ENCODE assay signal across 19 cellular contexts in the genomic region with DNA sequence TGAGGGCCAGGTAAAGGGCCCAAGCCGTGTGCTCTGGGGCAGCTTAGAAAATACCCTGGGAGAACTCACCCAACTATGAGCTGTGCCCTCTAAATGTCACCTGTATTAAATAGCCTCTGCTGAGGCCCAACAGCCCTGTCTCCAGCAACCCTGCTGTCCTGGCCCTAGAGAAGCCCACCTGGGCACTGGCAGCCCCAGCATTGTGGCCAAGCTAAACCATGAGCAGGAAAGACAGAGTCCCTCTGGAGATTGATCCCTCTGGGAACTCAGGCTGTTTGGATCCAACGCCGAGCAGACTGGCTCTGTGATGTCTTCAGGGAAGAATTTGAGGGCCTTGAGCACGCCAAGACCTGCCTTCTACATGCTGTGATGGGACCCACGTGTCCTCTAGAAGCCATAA.
DNase-seq lines count a peak whose midpoint lies in the region; ATAC-seq and TF ChIP-seq lines count a peak whose summit lies in the region.
"Had no signal": no experiment of that assay in that cellular context is flagged by ENCODE, and none has a peak within 500 bp of the region (broad histone marks: within the 10 kb centered on the region; RNA-seq: fewer than 3 reads in every experiment).

No MANE protein-coding gene starts in this region.

- no peak for ATAC-seq in naive thymus-derived CD4-positive, alpha-beta T cell
- ATAC-seq: HepG2 had no signal

- WGBS in stomach, 5 donors = 69 to 84% (median 79%) methylated on average over 3 to 5 of the region's 5 CpGs

- no peak for TF ChIP-seq POLR2A in stomach (IDR thresholded peaks at IDR 0.05)

- TF ChIP-seq CTCF in epithelial cell of esophagus (IDR thresholded peaks at IDR 0.05; ENCODE audit: insufficient read depth, low read depth, low read length, missing control alignments) = no peak
- TF ChIP-seq CTCF in osteocyte (IDR thresholded peaks at IDR 0.05) = no peak
- no peak for TF ChIP-seq CTCF in stomach (IDR thresholded peaks at IDR 0.05)

- H3K27me3 ChIP-seq in HUES48 (ENCODE audit: control insufficient read depth, insufficient read depth, low read length) (no peaks in the 10 kb centered on the region), SJCRH30 (no peaks in the 10 kb centered on the region), stomach (no peaks in the 10 kb centered on the region)
- H3K27me3 ChIP-seq in naive thymus-derived CD4-positive, alpha-beta T cell (ENCODE audit: control insufficient read depth in 2 of 2, insufficient read depth in 2 of 2, low read length in 2 of 2) = no peaks in the 10 kb centered on the region
- H3K27me3 ChIP-seq: BLaER1 treated with 17β-estradiol and CSF1 and Interleukin-3, amounts not matched to agents 10 nM and 100 nM had no signal

- TF ChIP-seq EP300 in stomach (IDR thresholded peaks at IDR 0.05) = no peak

- POLR2A ChIA-PET in naive thymus-derived CD4-positive, alpha-beta T cell (lab: Charles Lee) = no interaction called here

- H3K9me3 ChIP-seq in HUES48 (ENCODE audit: control insufficient read depth, insufficient read depth, low read length) (no peaks in the 10 kb centered on the region), SJCRH30 (replicated peaks) (no peaks in the 10 kb centered on the region), stomach (no peaks in the 10 kb centered on the region)
- no peaks in the 10 kb centered on the region for H3K9me3 ChIP-seq in naive thymus-derived CD4-positive, alpha-beta T cell (ENCODE audit: control insufficient read depth in 2 of 3, low read length in 3 of 3)
- H3K9me3 ChIP-seq: BLaER1 treated with 17β-estradiol and CSF1 and Interleukin-3, amounts not matched to agents 10 nM and 100 nM had no signal

- H3K36me3 ChIP-seq in HUES48 (ENCODE audit: control insufficient read depth, insufficient read depth, low read length) (no peaks in the 10 kb centered on the region), SJCRH30 (no peaks in the 10 kb centered on the region), stomach (no peaks in the 10 kb centered on the region)
- no peaks in the 10 kb centered on the region for H3K36me3 ChIP-seq in naive thymus-derived CD4-positive, alpha-beta T cell (ENCODE audit: control insufficient read depth in 2 of 3, insufficient read depth in 3 of 3, low read length in 3 of 3)
- H3K36me3 ChIP-seq: BLaER1 treated with 17β-estradiol and CSF1 and Interleukin-3, amounts not matched to agents 10 nM and 100 nM had no signal

- no peak for DNase-seq in SJCRH30
- DNase-seq in epithelial cell of esophagus (ENCODE audit: low read depth) = peak; percentile 42
- no peak for DNase-seq in osteocyte (ENCODE audit: extremely low spot score, unreplicated experiment)
- DNase-seq in naive thymus-derived CD4-positive, alpha-beta T cell = no peak
- DNase-seq in AG20443 (ENCODE audit: low spot score) = no peak
- DNase-seq in NCI-H146 (lab: John Stamatoyannopoulos, UW) = no peak
- no peak for DNase-seq in stomach
- DNase-seq: CD4-positive, alpha-beta memory T cell; GDM1; KBM-7; MM.1S; NCI-H1048; NCI-H1436; NCI-H1930; OCI-M1; Right ventricle myocardium superior had no signal

- no peaks in the 10 kb centered on the region for H3K9me3 Mint-ChIP-seq in osteocyte (ENCODE audit: unreplicated experiment)
- no peaks in the 10 kb centered on the region for H3K9me3 Mint-ChIP-seq in naive thymus-derived CD4-positive, alpha-beta T cell

- intact Hi-C loops in naive thymus-derived CD4-positive, alpha-beta T cell (cut with micrococcal nuclease) = no loop called here
- intact Hi-C loops in stomach (cut with DNase I; ENCODE audit: low total_unique reads) = no loop called here

- H3K4me1 Mint-ChIP-seq in osteocyte (ENCODE audit: unreplicated experiment) = peaks cover 33% of the 10 kb centered on the region
- H3K4me1 Mint-ChIP-seq in naive thymus-derived CD4-positive, alpha-beta T cell = no peaks in the 10 kb centered on the region
- H3K4me1 Mint-ChIP-seq: CD4-positive, alpha-beta memory T cell had no signal

- H3K27me3 Mint-ChIP-seq in osteocyte (ENCODE audit: unreplicated experiment) = peaks cover 3% of the 10 kb centered on the region
- peaks cover 0 to 25% (median 8%) of the 10 kb centered on the region in 5 donors for H3K27me3 Mint-ChIP-seq in naive thymus-derived CD4-positive, alpha-beta T cell

- H3K4me3 Mint-ChIP-seq in osteocyte (ENCODE audit: unreplicated experiment) = no peak overlapping the region
- no peak overlapping the region for H3K4me3 Mint-ChIP-seq in naive thymus-derived CD4-positive, alpha-beta T cell
- H3K4me3 Mint-ChIP-seq: CD4-positive, alpha-beta memory T cell had no signal

- H3K9ac ChIP-seq in HUES48 (ENCODE audit: low read depth, low read length) = no peak overlapping the region
- H3K9ac ChIP-seq: BLaER1 treated with 17β-estradiol and CSF1 and Interleukin-3, amounts not matched to agents 10 nM and 100 nM had no signal

- H3K4me1 ChIP-seq in HUES48 (ENCODE audit: control insufficient read depth, insufficient read depth, low read length) = peaks cover 30% of the 10 kb centered on the region
- H3K4me1 ChIP-seq in SJCRH30 = peaks cover 32% of the 10 kb centered on the region
- H3K4me1 ChIP-seq in naive thymus-derived CD4-positive, alpha-beta T cell (ENCODE audit: control insufficient read depth in 2 of 2, insufficient read depth in 2 of 2, low read length in 2 of 2) = no peaks in the 10 kb centered on the region
- H3K4me1 ChIP-seq in stomach = no peaks in the 10 kb centered on the region
- H3K4me1 ChIP-seq: BLaER1 treated with 17β-estradiol and CSF1 and Interleukin-3, amounts not matched to agents 10 nM and 100 nM had no signal

- H3K36me3 Mint-ChIP-seq in osteocyte (ENCODE audit: unreplicated experiment) = no peaks in the 10 kb centered on the region
- no peaks in the 10 kb centered on the region for H3K36me3 Mint-ChIP-seq in naive thymus-derived CD4-positive, alpha-beta T cell
- H3K36me3 Mint-ChIP-seq: CD4-positive, alpha-beta memory T cell had no signal

- H3K4me3 ChIP-seq in HUES48 (ENCODE audit: low read depth, low read length) = no peak overlapping the region
- H3K4me3 ChIP-seq in SJCRH30 = no peak overlapping the region
- no peak overlapping the region for H3K4me3 ChIP-seq in epithelial cell of esophagus (ENCODE audit: low read length)
- no peak overlapping the region for H3K4me3 ChIP-seq in naive thymus-derived CD4-positive, alpha-beta T cell (ENCODE audit: low read length)
- no peak overlapping the region for H3K4me3 ChIP-seq in stomach
- H3K4me3 ChIP-seq: BLaER1 treated with 17β-estradiol and CSF1 and Interleukin-3, amounts not matched to agents 10 nM and 100 nM had no signal

- peak overlapping the region; percentile 89 for H3K27ac Mint-ChIP-seq in osteocyte (ENCODE audit: unreplicated experiment)
- H3K27ac Mint-ChIP-seq in naive thymus-derived CD4-positive, alpha-beta T cell = no peak overlapping the region
- H3K27ac Mint-ChIP-seq: CD4-positive, alpha-beta memory T cell had no signal

- CTCF ChIA-PET in naive thymus-derived CD4-positive, alpha-beta T cell (lab: Charles Lee) = no interaction called here

- peak overlapping the region; percentile 70 for H3K27ac ChIP-seq in HUES48 (ENCODE audit: low read depth, low read length)
- peak overlapping the region; percentile 62; the same call in 1 of the 2 replicates for H3K27ac ChIP-seq in SJCRH30
- H3K27ac ChIP-seq in naive thymus-derived CD4-positive, alpha-beta T cell (ENCODE audit: low read depth, low read length) = no peak overlapping the region
- H3K27ac ChIP-seq in stomach = no peak overlapping the region
- H3K27ac ChIP-seq: BLaER1 treated with 17β-estradiol and CSF1 and Interleukin-3, amounts not matched to agents 10 nM and 100 nM had no signal

Comparison
In these comparisons a context has a peak if more than half of its experiments do, and no peak if none do; other contexts are left out.
1. H3K27ac ChIP-seq: peak in HUES48 (single experiment) and SJCRH30 (single experiment); none in naive thymus-derived CD4-positive, alpha-beta T cell (single experiment) and stomach (0 of 5).